25 cellular contexts compared by ENCODE assay signal in genomic region chr10:17816208-17816607, GRCh38. TPM values are rescaled to one million over a fixed set of nuclear protein-coding genes. Genes with fewer than 3 reads are reported as not detected.
DNase-seq lines count a peak whose midpoint lies in the region; ATAC-seq and TF ChIP-seq lines count a peak whose summit lies in the region.
"Had no signal": no experiment of that assay in that cellular context is flagged by ENCODE, and none has a peak within 500 bp of the region (broad histone marks: within the 10 kb centered on the region; RNA-seq: fewer than 3 reads in every experiment).

No MANE protein-coding gene starts in this region.

- H3K4me2 ChIP-seq in GM23338, result no peak overlapping the region

- POLR2A ChIA-PET in CD8-positive, alpha-beta T cell (lab: Charles Lee), result no interaction called here

- H3K79me2 ChIP-seq in GM23338 (replicated peaks; ENCODE audit: insufficient read depth), result no peaks in the 10 kb centered on the region

- no peaks in the 10 kb centered on the region for H3K9me2 ChIP-seq in GM23338 (ENCODE audit: insufficient read depth)

- H3K36me3 Mint-ChIP-seq in GM23338 (ENCODE audit: low read depth), result no peaks in the 10 kb centered on the region
- H3K36me3 Mint-ChIP-seq in stimulated activated naive B cell treated with anti-CD40 and anti-IgM and Interleukin-4, amounts not matched to agents 10 μg/mL and 1 μg/mL and 100 μg/mL, for 72 hours, result no peaks in the 10 kb centered on the region
- H3K36me3 Mint-ChIP-seq in stimulated activated effector memory CD8-positive, alpha-beta T cell treated with anti-CD3 and anti-CD28 coated beads, Interleukin-12 subunit alpha, Interleukin-12 subunit beta, amount 100 ng/mL, for 72 hours, result no peaks in the 10 kb centered on the region
- H3K36me3 Mint-ChIP-seq in CD8-positive, alpha-beta T cell, result no peaks in the 10 kb centered on the region
- H3K36me3 Mint-ChIP-seq: CD4-positive, alpha-beta memory T cell had no signal

- no peak for TF ChIP-seq POLR2A in thyroid gland (IDR thresholded peaks at IDR 0.05)

- no peaks in the 10 kb centered on the region for H3K4me1 ChIP-seq in GM23338 (ENCODE audit: insufficient read depth)
- no peaks in the 10 kb centered on the region for H3K4me1 ChIP-seq in thyroid gland
- no peaks in the 10 kb centered on the region for H3K4me1 ChIP-seq in CD8-positive, alpha-beta T cell (ENCODE audit: insufficient read depth, low read length)
- H3K4me1 ChIP-seq: Caco-2 had no signal

- TF ChIP-seq CTCF in GM23338 (conservative IDR thresholded peaks at IDR 0.05; ENCODE audit: low read depth in 2 of 2) (no peak), thyroid gland (IDR thresholded peaks at IDR 0.05) (no peak)
- no peak for TF ChIP-seq CTCF in CD8-positive, alpha-beta T cell (IDR thresholded peaks at IDR 0.05)

- no peaks in the 10 kb centered on the region for H3K36me3 ChIP-seq in GM23338 (ENCODE audit: insufficient read depth)
- H3K36me3 ChIP-seq in thyroid gland, result no peaks in the 10 kb centered on the region
- no peaks in the 10 kb centered on the region for H3K36me3 ChIP-seq in CD8-positive, alpha-beta T cell (ENCODE audit: insufficient read depth, low read length)
- H3K36me3 ChIP-seq: SJSA1 had no signal

- no peak overlapping the region for H3K27ac ChIP-seq in GM23338 (ENCODE audit: low read depth)
- no peak overlapping the region for H3K27ac ChIP-seq in thyroid gland
- no peak overlapping the region for H3K27ac ChIP-seq in CD8-positive, alpha-beta T cell (ENCODE audit: low read depth, low read length)
- H3K27ac ChIP-seq: HL-60, SJSA1 had no signal

- no peaks in the 10 kb centered on the region for H3K4me1 Mint-ChIP-seq in GM23338
- peaks cover 6 to 26% of the 10 kb centered on the region in 2 donors for H3K4me1 Mint-ChIP-seq in stimulated activated naive B cell treated with anti-CD40 and anti-IgM and Interleukin-4, amounts not matched to agents 10 μg/mL and 1 μg/mL and 100 μg/mL, for 72 hours
- no peaks in the 10 kb centered on the region for H3K4me1 Mint-ChIP-seq in stimulated activated effector memory CD8-positive, alpha-beta T cell treated with anti-CD3 and anti-CD28 coated beads, Interleukin-12 subunit alpha, Interleukin-12 subunit beta, amount 100 ng/mL, for 72 hours
- H3K4me1 Mint-ChIP-seq in CD8-positive, alpha-beta T cell (ENCODE audit: low read depth), result no peaks in the 10 kb centered on the region
- H3K4me1 Mint-ChIP-seq: CD4-positive, alpha-beta memory T cell had no signal

- H3K27me3 ChIP-seq in GM23338 (ENCODE audit: insufficient read depth) (no peaks in the 10 kb centered on the region), thyroid gland (no peaks in the 10 kb centered on the region)
- H3K27me3 ChIP-seq in CD8-positive, alpha-beta T cell (ENCODE audit: insufficient read depth, low read length), result no peaks in the 10 kb centered on the region
- H3K27me3 ChIP-seq: BLaER1 treated with 17β-estradiol and CSF1 and Interleukin-3, amounts not matched to agents 10 nM and 100 nM; SJSA1 had no signal

- H3K27me3 Mint-ChIP-seq in GM23338 (ENCODE audit: insufficient read depth, low read depth, poor library complexity), result peaks cover 5% of the 10 kb centered on the region
- peaks cover 5 to 12% of the 10 kb centered on the region in 2 donors for H3K27me3 Mint-ChIP-seq in stimulated activated naive B cell treated with anti-CD40 and anti-IgM and Interleukin-4, amounts not matched to agents 10 μg/mL and 1 μg/mL and 100 μg/mL, for 72 hours
- peaks cover 11% of the 10 kb centered on the region for H3K27me3 Mint-ChIP-seq in CD8-positive, alpha-beta T cell (ENCODE audit: low read depth)

- H3K27ac Mint-ChIP-seq in GM23338, result no peak overlapping the region
- H3K27ac Mint-ChIP-seq in stimulated activated naive B cell treated with anti-CD40 and anti-IgM and Interleukin-4, amounts not matched to agents 10 μg/mL and 1 μg/mL and 100 μg/mL, for 72 hours, result no peak overlapping the region
- no peak overlapping the region for H3K27ac Mint-ChIP-seq in stimulated activated effector memory CD8-positive, alpha-beta T cell treated with anti-CD3 and anti-CD28 coated beads, Interleukin-12 subunit alpha, Interleukin-12 subunit beta, amount 100 ng/mL, for 72 hours
- H3K27ac Mint-ChIP-seq in CD8-positive, alpha-beta T cell, result no peak overlapping the region
- H3K27ac Mint-ChIP-seq: CD4-positive, alpha-beta memory T cell had no signal

- no peak overlapping the region for H3K4me3 Mint-ChIP-seq in GM23338
- no peak overlapping the region for H3K4me3 Mint-ChIP-seq in stimulated activated naive B cell treated with anti-CD40 and anti-IgM and Interleukin-4, amounts not matched to agents 10 μg/mL and 1 μg/mL and 100 μg/mL, for 72 hours
- H3K4me3 Mint-ChIP-seq in stimulated activated effector memory CD8-positive, alpha-beta T cell treated with anti-CD3 and anti-CD28 coated beads, Interleukin-12 subunit alpha, Interleukin-12 subunit beta, amount 100 ng/mL, for 72 hours, result no peak overlapping the region
- no peak overlapping the region for H3K4me3 Mint-ChIP-seq in CD8-positive, alpha-beta T cell
- H3K4me3 Mint-ChIP-seq: CD4-positive, alpha-beta memory T cell had no signal

- intact Hi-C loops in thyroid gland (cut with DNase I), result no loop called here
- intact Hi-C loops in CD8-positive, alpha-beta T cell (cut with DNase I, micrococcal nuclease), result no loop called here

- CTCF ChIA-PET in CD8-positive, alpha-beta T cell (lab: Charles Lee), result no interaction called here

- H3K9me3 ChIP-seq in thyroid gland, result no peaks in the 10 kb centered on the region
- H3K9me3 ChIP-seq in CD8-positive, alpha-beta T cell (ENCODE audit: low read length), result no peaks in the 10 kb centered on the region
- H3K9me3 ChIP-seq: BLaER1 treated with 17β-estradiol and CSF1 and Interleukin-3, amounts not matched to agents 10 nM and 100 nM; Caco-2; SJSA1 had no signal

- H3K9me3 Mint-ChIP-seq in GM23338, result no peaks in the 10 kb centered on the region
- H3K9me3 Mint-ChIP-seq in stimulated activated naive B cell treated with anti-CD40 and anti-IgM and Interleukin-4, amounts not matched to agents 10 μg/mL and 1 μg/mL and 100 μg/mL, for 72 hours, result peaks cover 0 to 1% of the 10 kb centered on the region in 2 donors
- no peaks in the 10 kb centered on the region for H3K9me3 Mint-ChIP-seq in stimulated activated effector memory CD8-positive, alpha-beta T cell treated with anti-CD3 and anti-CD28 coated beads, Interleukin-12 subunit alpha, Interleukin-12 subunit beta, amount 100 ng/mL, for 72 hours
- H3K9me3 Mint-ChIP-seq in CD8-positive, alpha-beta T cell, result no peaks in the 10 kb centered on the region

- peak; percentile 31 for DNase-seq in Ammon's horn (ENCODE audit: low spot score)
- no peak for DNase-seq in GM23338 (ENCODE audit: low spot score)
- DNase-seq in kidney tubule cell (ENCODE audit: low spot score), result peak; percentile 32
- DNase-seq in stimulated activated naive B cell treated with anti-CD40 and anti-IgM and Interleukin-4, amounts not matched to agents 10 μg/mL and 1 μg/mL and 100 μg/mL, for 72 hours, result no peak
- DNase-seq in thyroid gland, result no peak
- DNase-seq in stimulated activated effector memory CD8-positive, alpha-beta T cell treated with anti-CD3 and anti-CD28 coated beads, Interleukin-12 subunit alpha, Interleukin-12 subunit beta, amount 100 ng/mL, for 72 hours (ENCODE audit: low spot score in 2 of 2), result no peak
- no peak for DNase-seq in CD8-positive, alpha-beta T cell
- DNase-seq: Caco-2; CD4-positive, alpha-beta memory T cell; GDM1; Kasumi-1; NCI-H1105; NCI-H1436 treated with DMSO at 0.1 percent for 48 hours; NCI-H187 treated with DMSO at 0.1 percent for 48 hours; NCI-H446 treated with DMSO at 0.1 percent for 48 hours; NCI-H526; NCI-H82; NK-92 treated with Interleukin-12 subunit alpha and Interleukin-12 subunit beta, amount 100 ng/mL, for 24 hours; PC-3 had no signal

- H4K20me1 ChIP-seq in GM23338 (replicated peaks; ENCODE audit: insufficient read depth), result no peaks in the 10 kb centered on the region

- no peak for ATAC-seq in GM23338
- peak; percentile 65 to 77 for ATAC-seq in stimulated activated naive B cell treated with anti-CD40 and anti-IgM and Interleukin-4, amounts not matched to agents 10 μg/mL and 1 μg/mL and 100 μg/mL, for 72 hours (replicated peaks)
- no peak for ATAC-seq in stimulated activated effector memory CD8-positive, alpha-beta T cell treated with anti-CD3 and anti-CD28 coated beads, Interleukin-12 subunit alpha, Interleukin-12 subunit beta, amount 100 ng/mL, for 72 hours
- ATAC-seq in CD8-positive, alpha-beta T cell, result no peak
- ATAC-seq: PC-3 had no signal

- no peak overlapping the region for H3K4me3 ChIP-seq in GM23338
- no peak overlapping the region for H3K4me3 ChIP-seq in thyroid gland (replicated peaks in 1 of 3)
- H3K4me3 ChIP-seq in CD8-positive, alpha-beta T cell (ENCODE audit: low read depth, low read length), result no peak overlapping the region
- H3K4me3 ChIP-seq: BLaER1 treated with 17β-estradiol and CSF1 and Interleukin-3, amounts not matched to agents 10 nM and 100 nM; SJSA1 had no signal

- 77 to 85% methylated on average over 7 of the region's 7 CpGs for WGBS in thyroid gland, 2 donors

- H3F3A ChIP-seq in GM23338 (replicated peaks; ENCODE audit: low read depth), result no peaks in the 10 kb centered on the region

- 0 out of 2 replicates have a peak overlapping the region, but pooled peaks have one; percentile 38 for H2AFZ ChIP-seq in GM23338

TF ChIP-seq in GM23338, 12 proteins besides CTCF, POLR2A, EP300 and RAD21:
- TF ChIP-seq NANOG (IDR thresholded peaks at IDR 0.05; ENCODE audit: borderline replicate concordance), result no peak
- no peak for TF ChIP-seq JUNB (IDR thresholded peaks at IDR 0.05; ENCODE audit: unreplicated experiment)
TF ChIP-seq in GM23338: peak in this region for 0.

RNA-seq across cellular contexts. Expression of gene MRC1, which starts 7.1 kb away (rescaled TPM):
- total RNA-seq in GM23338 (2014; rRNA removed; shearing (Covaris generic)), result 0.04 TPM in 1 of 2 replicates, not detected in the other
- polyA plus RNA-seq in GM23338 (2016; fragmentation: Nextera tagmentation; extraction: Ambion mirVana), result not detected in 2 replicates
- total RNA-seq in thyroid gland, result 10 to 100 TPM; 11.8 to 73.4 (median 36.8) TPM
- total RNA-seq in CD8-positive, alpha-beta T cell, result not detected
- total RNA-seq: H4, M059J, PC-3, SJSA1 had no signal
- polyA plus RNA-seq: AG04450 had no signal

Comparison
In these comparisons a context has a peak if more than half of its experiments do, and no peak if none do; other contexts are left out.
1. DNase-seq: peak in Ammon's horn (single experiment) and kidney tubule cell (single experiment); none in GM23338 (single experiment), stimulated activated naive B cell treated with anti-CD40 and anti-IgM and Interleukin-4, amounts not matched to agents 10 μg/mL and 1 μg/mL and 100 μg/mL, for 72 hours (single experiment), thyroid gland (0 of 2), stimulated activated effector memory CD8-positive, alpha-beta T cell treated with anti-CD3 and anti-CD28 coated beads, Interleukin-12 subunit alpha, Interleukin-12 subunit beta, amount 100 ng/mL, for 72 hours (0 of 2) and CD8-positive, alpha-beta T cell (0 of 7).
2. ATAC-seq: peak in stimulated activated naive B cell treated with anti-CD40 and anti-IgM and Interleukin-4, amounts not matched to agents 10 μg/mL and 1 μg/mL and 100 μg/mL, for 72 hours (2 of 2); none in GM23338 (single experiment), stimulated activated effector memory CD8-positive, alpha-beta T cell treated with anti-CD3 and anti-CD28 coated beads, Interleukin-12 subunit alpha, Interleukin-12 subunit beta, amount 100 ng/mL, for 72 hours (single experiment) and CD8-positive, alpha-beta T cell (single experiment).
3. RNA of gene MRC1, which starts 7.1 kb away (total RNA-seq): 11.8 to 73.4 TPM in thyroid gland; not detected in CD8-positive, alpha-beta T cell and 0.04 TPM in GM23338; every median in the first group is over 10 times any median in the second.